In genomic region chr1:182054698-182055326, GRCh38 we compare ENCODE assay signal across 7 cellular contexts. TPM values are rescaled to one million over a fixed set of nuclear protein-coding genes. Genes with fewer than 3 reads are reported as not detected.
A peak's percentile ranks its signal among the peaks of the same experiment; 100 is the strongest.
DNase-seq lines count a peak whose midpoint lies in the region; ATAC-seq and TF ChIP-seq lines count a peak whose summit lies in the region.

No MANE protein-coding gene starts in this region.

- H3K36me3 Mint-ChIP-seq in GM23338 (ENCODE audit: low read depth), result no peaks in the 10 kb centered on the region
- H3K36me3 Mint-ChIP-seq in activated T-cell treated with anti-CD3 and anti-CD28 coated beads, Interleukin-2, amount 50 U/mL, for 4 hours (ENCODE audit: insufficient read depth), result no peaks in the 10 kb centered on the region
- H3K36me3 Mint-ChIP-seq in stimulated activated memory B cell treated with anti-CD40 and anti-IgM and Interleukin-4, amounts not matched to agents 10 μg/mL and 1 μg/mL and 100 μg/mL, for 72 hours, result no peaks in the 10 kb centered on the region

- no peaks in the 10 kb centered on the region for H3K4me1 Mint-ChIP-seq in GM23338
- peaks cover 2% of the 10 kb centered on the region for H3K4me1 Mint-ChIP-seq in activated T-cell treated with anti-CD3 and anti-CD28 coated beads, Interleukin-2, amount 50 U/mL, for 4 hours (ENCODE audit: low read depth)
- H3K4me1 Mint-ChIP-seq in stimulated activated memory B cell treated with anti-CD40 and anti-IgM and Interleukin-4, amounts not matched to agents 10 μg/mL and 1 μg/mL and 100 μg/mL, for 72 hours, result no peaks in the 10 kb centered on the region

- peak; percentile 19; the same call in 2 of the 3 replicates for ATAC-seq in GM23338
- peak in 1 of 2 donors; percentile 38 for ATAC-seq in activated T-cell treated with anti-CD3 and anti-CD28 coated beads, Interleukin-2, amount 50 U/mL, for 4 hours
- ATAC-seq in stimulated activated memory B cell treated with anti-CD40 and anti-IgM and Interleukin-4, amounts not matched to agents 10 μg/mL and 1 μg/mL and 100 μg/mL, for 72 hours, result no peak

- H3K9me2 ChIP-seq in DOHH2 (replicated peaks; ENCODE audit: control insufficient read depth, low read length) (no peaks in the 10 kb centered on the region), GM23338 (ENCODE audit: insufficient read depth) (no peaks in the 10 kb centered on the region)

- H3K4me2 ChIP-seq in DOHH2 (ENCODE audit: low read length) (no peak overlapping the region), GM23338 (no peak overlapping the region)

- H3K79me2 ChIP-seq in DOHH2 (ENCODE audit: control insufficient read depth, low read length), result no peaks in the 10 kb centered on the region
- no peaks in the 10 kb centered on the region for H3K79me2 ChIP-seq in GM23338 (replicated peaks; ENCODE audit: insufficient read depth)

- H4K20me1 ChIP-seq in DOHH2 (ENCODE audit: control insufficient read depth, insufficient read depth, low read depth, low read length) (no peaks in the 10 kb centered on the region), GM23338 (replicated peaks; ENCODE audit: insufficient read depth) (no peaks in the 10 kb centered on the region)

- H3K9me3 Mint-ChIP-seq in GM23338, result no peaks in the 10 kb centered on the region
- no peaks in the 10 kb centered on the region for H3K9me3 Mint-ChIP-seq in activated T-cell treated with anti-CD3 and anti-CD28 coated beads, Interleukin-2, amount 50 U/mL, for 4 hours
- H3K9me3 Mint-ChIP-seq in stimulated activated memory B cell treated with anti-CD40 and anti-IgM and Interleukin-4, amounts not matched to agents 10 μg/mL and 1 μg/mL and 100 μg/mL, for 72 hours, result no peaks in the 10 kb centered on the region

- TF ChIP-seq CTCF in DOHH2 (IDR thresholded peaks at IDR 0.05; ENCODE audit: low read depth, low read length, poor library complexity, severe bottlenecking) (peak; percentile 77), GM23338 (conservative IDR thresholded peaks at IDR 0.05; ENCODE audit: low read depth in 2 of 2) (peak; percentile 81 to 88)

- no peak overlapping the region for H2AFZ ChIP-seq in GM23338

- H3K36me3 ChIP-seq in DOHH2 (ENCODE audit: control insufficient read depth, low read length) (no peaks in the 10 kb centered on the region), GM23338 (ENCODE audit: insufficient read depth) (no peaks in the 10 kb centered on the region)

- no peak overlapping the region for H3K4me3 ChIP-seq in DOHH2 (ENCODE audit: low read length)
- H3K4me3 ChIP-seq in GM23338, result no peak overlapping the region

- H3K27me3 ChIP-seq in DOHH2 (ENCODE audit: control insufficient read depth, low read length) (no peaks in the 10 kb centered on the region), GM23338 (ENCODE audit: insufficient read depth) (peaks cover 27% of the 10 kb centered on the region)

- H3K27me3 Mint-ChIP-seq in GM23338 (ENCODE audit: insufficient read depth, low read depth, poor library complexity), result peaks cover 4% of the 10 kb centered on the region
- H3K27me3 Mint-ChIP-seq in activated T-cell treated with anti-CD3 and anti-CD28 coated beads, Interleukin-2, amount 50 U/mL, for 4 hours (ENCODE audit: low read depth), result peaks cover 23% of the 10 kb centered on the region
- H3K27me3 Mint-ChIP-seq in stimulated activated memory B cell treated with anti-CD40 and anti-IgM and Interleukin-4, amounts not matched to agents 10 μg/mL and 1 μg/mL and 100 μg/mL, for 72 hours, result peaks cover 36% of the 10 kb centered on the region

- H3K27ac ChIP-seq in DOHH2 (ENCODE audit: low read depth, low read length) (no peak overlapping the region), GM23338 (ENCODE audit: low read depth) (no peak overlapping the region)

- DNase-seq in GM23338 (ENCODE audit: low spot score) (peak; percentile 93), NCI-H526 (lab: John Stamatoyannopoulos, UW) (peak; percentile 61 to 86), iPS-NIHi7 (ENCODE audit: extremely low spot score) (peak; percentile 56)
- peak; percentile 42 for DNase-seq in activated T-cell treated with anti-CD3 and anti-CD28 coated beads, Interleukin-2, amount 50 U/mL, for 4 hours
- DNase-seq in stimulated activated CD8-positive, alpha-beta memory T cell treated with anti-CD3 and anti-CD28 coated beads, Interleukin-12 subunit alpha, Interleukin-12 subunit beta, amount 100 ng/mL, for 1 hour (ENCODE audit: low read depth), result peak; percentile 48

- H3K4me3 Mint-ChIP-seq in GM23338, result no peak overlapping the region
- H3K4me3 Mint-ChIP-seq in activated T-cell treated with anti-CD3 and anti-CD28 coated beads, Interleukin-2, amount 50 U/mL, for 4 hours, result no peak overlapping the region
- no peak overlapping the region for H3K4me3 Mint-ChIP-seq in stimulated activated memory B cell treated with anti-CD40 and anti-IgM and Interleukin-4, amounts not matched to agents 10 μg/mL and 1 μg/mL and 100 μg/mL, for 72 hours

- H3K4me1 ChIP-seq in DOHH2 (ENCODE audit: control insufficient read depth, low read length) (no peaks in the 10 kb centered on the region), GM23338 (ENCODE audit: insufficient read depth) (peaks cover 3% of the 10 kb centered on the region; the same call in 1 of the 2 replicates)

- H3F3A ChIP-seq in DOHH2 (ENCODE audit: control insufficient read depth, insufficient read depth) (no peaks in the 10 kb centered on the region), GM23338 (replicated peaks; ENCODE audit: low read depth) (peaks cover 2% of the 10 kb centered on the region; the same call in 1 of the 2 replicates)

- H3K9me3 ChIP-seq in DOHH2 (ENCODE audit: control insufficient read depth, insufficient read depth, low read length), result no peaks in the 10 kb centered on the region

- H3K27ac Mint-ChIP-seq in GM23338, result no peak overlapping the region
- H3K27ac Mint-ChIP-seq in stimulated activated memory B cell treated with anti-CD40 and anti-IgM and Interleukin-4, amounts not matched to agents 10 μg/mL and 1 μg/mL and 100 μg/mL, for 72 hours, result no peak overlapping the region

TF ChIP-seq in GM23338, 12 proteins besides CTCF, POLR2A, EP300 and RAD21 (continues in another document):
- TF ChIP-seq ZNF114 (CRISPR knock-in tag; IDR thresholded peaks at IDR 0.05), result no peak
- TF ChIP-seq EZH2phosphoT487 (IDR thresholded peaks at IDR 0.05; ENCODE audit: unreplicated experiment), result no peak
- TF ChIP-seq STAT1 (IDR thresholded peaks at IDR 0.05; ENCODE audit: unreplicated experiment), result no peak
- TF ChIP-seq EZH2 (IDR thresholded peaks at IDR 0.05; ENCODE audit: low read depth, unreplicated experiment), result no peak
- TF ChIP-seq ETS1 (IDR thresholded peaks at IDR 0.05), result no peak
- no peak for TF ChIP-seq POLR2AphosphoS5 (IDR thresholded peaks at IDR 0.05; ENCODE audit: low read depth)
- TF ChIP-seq CREB1 (CRISPR knock-in tag; IDR thresholded peaks at IDR 0.05; ENCODE audit: low read depth), result no peak
- no peak for TF ChIP-seq JUNB (IDR thresholded peaks at IDR 0.05; ENCODE audit: unreplicated experiment)
- no peak for TF ChIP-seq ZNF331 (CRISPR knock-in tag; IDR thresholded peaks at IDR 0.05; ENCODE audit: low read depth)
- no peak for TF ChIP-seq NANOG (IDR thresholded peaks at IDR 0.05; ENCODE audit: borderline replicate concordance)

RNA-seq across cellular contexts. Expression of gene ZNF648, which starts 6.7 kb away (rescaled TPM):
- total RNA-seq in GM23338 (2014; rRNA removed; shearing (Covaris generic)), result 0.58 and 1.2 TPM in 2 replicates
- polyA plus RNA-seq in GM23338 (2016; fragmentation: Nextera tagmentation; extraction: Ambion mirVana), result 0.23 and 0.24 TPM in 2 replicates
- not detected for total RNA-seq in activated T-cell treated with anti-CD3 and anti-CD28 coated beads, Interleukin-2, amount 50 U/mL, for 4 hours

Comparison
In these comparisons a context has a peak if more than half of its experiments do, and no peak if none do; other contexts are left out.
1. DNase-seq: peak in every context shown above with its lines; median percentile 93 in GM23338; 74 in NCI-H526; 56 in iPS-NIHi7; 48 in stimulated activated CD8-positive, alpha-beta memory T cell treated with anti-CD3 and anti-CD28 coated beads, Interleukin-12 subunit alpha, Interleukin-12 subunit beta, amount 100 ng/mL, for 1 hour; 42 in activated T-cell treated with anti-CD3 and anti-CD28 coated beads, Interleukin-2, amount 50 U/mL, for 4 hours.